ENCODE assay signal across 8 cellular contexts in genomic region chr1:175319112-175319911, GRCh38.
DNase-seq lines count a peak whose midpoint lies in the region; ATAC-seq and TF ChIP-seq lines count a peak whose summit lies in the region.

No MANE protein-coding gene starts in this region.

- H3K27me3 ChIP-seq in Loucy (ENCODE audit: insufficient read depth, low read length, poor library complexity, severe bottlenecking) (no peaks in the 10 kb centered on the region), SU-DHL-6 (ENCODE audit: low read length) (no peaks in the 10 kb centered on the region), rectal smooth muscle tissue (ENCODE audit: control insufficient read depth, insufficient read depth, low read length) (no peaks in the 10 kb centered on the region), vagina (no peaks in the 10 kb centered on the region)

- no peaks in the 10 kb centered on the region for H3K79me2 ChIP-seq in Loucy (ENCODE audit: insufficient read depth, low read length)
- H3K79me2 ChIP-seq in SU-DHL-6 (ENCODE audit: insufficient read depth, low read length), result no peaks in the 10 kb centered on the region

- intact Hi-C loops in left cardiac atrium (cut with DNase I) (loop anchor here in 1 of 2 donors (1.0 kb wide), 1 partner anchor 164 kb away; no protein-coding TSS in a partner anchor), vagina (cut with DNase I) (loop anchor here (10.0 kb wide), 1 partner anchor 285 kb away; no protein-coding TSS in a partner anchor)

- H3K36me3 ChIP-seq in Loucy (ENCODE audit: insufficient read depth, low read length), result no peaks in the 10 kb centered on the region
- H3K36me3 ChIP-seq in SU-DHL-6 (ENCODE audit: low read length), result no peaks in the 10 kb centered on the region
- H3K36me3 ChIP-seq in rectal smooth muscle tissue (ENCODE audit: control insufficient read depth, insufficient read depth, low read length), result no peaks in the 10 kb centered on the region
- H3K36me3 ChIP-seq in vagina, result no peaks in the 10 kb centered on the region

- DNase-seq in D341Med (ENCODE audit: low spot score) (peak; percentile 88), left cardiac atrium (peak; percentile 84), vagina (ENCODE audit: extremely low spot score in 2 of 2) (no peak)
- DNase-seq in activated naive CD8-positive, alpha-beta T cell treated with anti-CD3 and anti-CD28 coated beads, Interleukin-2, amount 50 U/mL, for 16 hours (ENCODE audit: low read depth, low spot score), result peak; percentile 31

- H3K4me2 ChIP-seq in Loucy (ENCODE audit: low read depth, low read length, poor library complexity, severe bottlenecking) (peak overlapping the region; percentile 28), SU-DHL-6 (ENCODE audit: low read depth, low read length, poor library complexity, severe bottlenecking) (no peak overlapping the region)

- TF ChIP-seq CTCF in Loucy (conservative IDR thresholded peaks at IDR 0.05; ENCODE audit: low read length), result peak; percentile 93
- TF ChIP-seq CTCF in SU-DHL-6 (IDR thresholded peaks at IDR 0.05; ENCODE audit: insufficient read depth, low read length, poor library complexity, severe bottlenecking), result peak; percentile 61
- peak; percentile 79 to 89 (median 83) for TF ChIP-seq CTCF in vagina (IDR thresholded peaks at IDR 0.05)

- H3K27ac ChIP-seq in SU-DHL-6 (ENCODE audit: low read depth, low read length) (no peak overlapping the region), rectal smooth muscle tissue (ENCODE audit: low read depth, low read length) (peak overlapping the region; percentile 7), vagina (peak overlapping the region; percentile 33)

- H3K9me3 ChIP-seq in Loucy (ENCODE audit: insufficient read depth, low read depth, low read length), result no peaks in the 10 kb centered on the region
- H3K9me3 ChIP-seq in SU-DHL-6 (ENCODE audit: insufficient read depth, low read length), result no peaks in the 10 kb centered on the region
- no peaks in the 10 kb centered on the region for H3K9me3 ChIP-seq in vagina

- no peak for TF ChIP-seq POLR2A in vagina (IDR thresholded peaks at IDR 0.05)

- H3K4me1 ChIP-seq in Loucy (ENCODE audit: insufficient read depth, low read length, poor library complexity, severe bottlenecking) (peaks cover 19% of the 10 kb centered on the region), rectal smooth muscle tissue (ENCODE audit: control insufficient read depth, insufficient read depth, low read length) (peaks cover 2% of the 10 kb centered on the region), vagina (peaks cover 29% of the 10 kb centered on the region)

- H3F3A ChIP-seq in Loucy (ENCODE audit: low read depth) (no peaks in the 10 kb centered on the region), SU-DHL-6 (ENCODE audit: insufficient read depth) (no peaks in the 10 kb centered on the region)

- H2AFZ ChIP-seq in Loucy (ENCODE audit: low read length) (peak overlapping the region; percentile 78), SU-DHL-6 (ENCODE audit: low read depth, low read length, severe bottlenecking) (peak overlapping the region; percentile 19)

- no peaks in the 10 kb centered on the region for H4K20me1 ChIP-seq in Loucy (ENCODE audit: insufficient read depth, low read length, poor library complexity, severe bottlenecking)
- H4K20me1 ChIP-seq in SU-DHL-6 (ENCODE audit: low read depth, low read length), result no peaks in the 10 kb centered on the region

- ATAC-seq in GM21619 (IDR thresholded peaks at IDR 0.05; ENCODE audit: unreplicated experiment) (peak; percentile 74), left cardiac atrium (peak; percentile 84 to 88)

- H3K9me2 ChIP-seq in Loucy (replicated peaks; ENCODE audit: low read depth, low read length) (no peaks in the 10 kb centered on the region), SU-DHL-6 (replicated peaks; ENCODE audit: insufficient read depth, low read length) (no peaks in the 10 kb centered on the region)

- H3K9ac ChIP-seq in Loucy (ENCODE audit: low read depth, low read length, poor library complexity, severe bottlenecking), result no peak overlapping the region
- no peak overlapping the region for H3K9ac ChIP-seq in SU-DHL-6 (ENCODE audit: low read length)
- H3K9ac ChIP-seq in rectal smooth muscle tissue (ENCODE audit: low read length), result no peak overlapping the region

- H3K4me3 ChIP-seq in Loucy (ENCODE audit: low read length, poor library complexity, severe bottlenecking) (no peak overlapping the region), SU-DHL-6 (ENCODE audit: insufficient read depth, low read length, poor library complexity, severe bottlenecking) (no peak overlapping the region), rectal smooth muscle tissue (ENCODE audit: low read length) (no peak overlapping the region), vagina (no peak overlapping the region)

Comparison
In these comparisons a context has a peak if more than half of its experiments do, and no peak if none do; other contexts are left out.
1. DNase-seq: peak in D341Med (single experiment), activated naive CD8-positive, alpha-beta T cell treated with anti-CD3 and anti-CD28 coated beads, Interleukin-2, amount 50 U/mL, for 16 hours (single experiment) and left cardiac atrium (single experiment); none in vagina (0 of 2).
2. Peak in every context shown above with its lines, with median percentiles within 50 percentile points of each other: CTCF ChIP-seq.